ENCODE assay signal across 8 cellular contexts in genomic region chr12:120687570-120688289, GRCh38. TPM values are rescaled to one million over a fixed set of nuclear protein-coding genes. Genes with fewer than 3 reads are reported as not detected.
A peak's percentile ranks its signal among the peaks of the same experiment; 100 is the strongest.
DNase-seq lines count a peak whose midpoint lies in the region; ATAC-seq, FAIRE-seq and TF ChIP-seq lines count a peak whose summit lies in the region.

No MANE protein-coding gene starts in this region.

- H3K4me1 ChIP-seq in OCI-LY1 (ENCODE audit: insufficient read depth, low read length, severe bottlenecking) (peaks cover 35% of the 10 kb centered on the region), astrocyte (ENCODE audit: insufficient read depth, low read length) (peaks cover 13% of the 10 kb centered on the region)

- H3K27me3 ChIP-seq in OCI-LY1 (ENCODE audit: insufficient read depth, low read length) (no peaks in the 10 kb centered on the region), astrocyte (ENCODE audit: insufficient read depth, low read length) (no peaks in the 10 kb centered on the region), layer of hippocampus (ENCODE audit: control insufficient read depth, insufficient read depth, low read length) (no peaks in the 10 kb centered on the region)

- H3K4me3 ChIP-seq in OCI-LY1 (ENCODE audit: low read depth, low read length, poor library complexity, severe bottlenecking) (peak overlapping the region; percentile 72), astrocyte (ENCODE audit: insufficient read depth, low read depth, low read length) (peak overlapping the region; percentile 75)

- H3K36me3 Mint-ChIP-seq in astrocyte (ENCODE audit: low read depth, unreplicated experiment) = no peaks in the 10 kb centered on the region
- H3K36me3 Mint-ChIP-seq in stimulated activated effector memory CD8-positive, alpha-beta T cell treated with anti-CD3 and anti-CD28 coated beads, Interleukin-12 subunit alpha, Interleukin-12 subunit beta, amount 100 ng/mL, for 72 hours = peaks cover 15% of the 10 kb centered on the region

- peak overlapping the region; percentile 90 for H3K4me2 ChIP-seq in OCI-LY1 (ENCODE audit: low read length)
- H3K4me2 ChIP-seq in astrocyte (ENCODE audit: low read length) = peak overlapping the region; percentile 92

- intact Hi-C loops in posterior vena cava (cut with DNase I) = loop anchor here (2.0 kb wide), 2 partner anchors 23 to 71 kb away; partner anchors contain the start of gene UNC119B (in 1 of the 2)

- H3K9me2 ChIP-seq in OCI-LY1 (ENCODE audit: low read depth, low read length) = no peaks in the 10 kb centered on the region

- H3K79me2 ChIP-seq in OCI-LY1 (ENCODE audit: insufficient read depth, low read length) = peaks cover 49% of the 10 kb centered on the region
- peaks cover 57% of the 10 kb centered on the region for H3K79me2 ChIP-seq in astrocyte (ENCODE audit: insufficient read depth, low read length)

- H3K27me3 Mint-ChIP-seq in astrocyte (ENCODE audit: low read depth, unreplicated experiment) = no peaks in the 10 kb centered on the region

- H3K9me3 ChIP-seq in OCI-LY1 (ENCODE audit: low read length) = no peaks in the 10 kb centered on the region
- no peaks in the 10 kb centered on the region for H3K9me3 ChIP-seq in astrocyte (ENCODE audit: insufficient read depth, low read depth, low read length)

- H3K9ac ChIP-seq in OCI-LY1 (ENCODE audit: low read length) (peak overlapping the region; percentile 74), astrocyte (ENCODE audit: low read length) (peak overlapping the region; percentile 88)

- DNase-seq in DMS53 treated with DMSO at 0.1 percent for 48 hours (lab: John Stamatoyannopoulos, UW; ENCODE audit: unreplicated experiment) (peak; percentile 13), astrocyte (ENCODE audit: low read depth) (no peak), posterior vena cava (ENCODE audit: low spot score) (no peak)
- peak in 1 of 2 donors; percentile 67 for DNase-seq in stimulated activated effector memory CD8-positive, alpha-beta T cell treated with anti-CD3 and anti-CD28 coated beads, Interleukin-12 subunit alpha, Interleukin-12 subunit beta, amount 100 ng/mL, for 72 hours (ENCODE audit: low spot score in 2 of 2)

- TF ChIP-seq CTCF in OCI-LY1 (IDR thresholded peaks at IDR 0.05; ENCODE audit: low read length) (no peak), astrocyte (IDR thresholded peaks at IDR 0.05; ENCODE audit: insufficient read depth, low read depth, low read length) (no peak)

- no peak for ATAC-seq in stimulated activated effector memory CD8-positive, alpha-beta T cell treated with anti-CD3 and anti-CD28 coated beads, Interleukin-12 subunit alpha, Interleukin-12 subunit beta, amount 100 ng/mL, for 72 hours
- ATAC-seq in HG03095 (IDR thresholded peaks at IDR 0.05; ENCODE audit: unreplicated experiment) = no peak
- no peak for ATAC-seq in HG02973 (IDR thresholded peaks at IDR 0.05; ENCODE audit: unreplicated experiment)

- H3K4me3 Mint-ChIP-seq in astrocyte (ENCODE audit: unreplicated experiment) = peak overlapping the region; percentile 95
- peak overlapping the region; percentile 89 for H3K4me3 Mint-ChIP-seq in stimulated activated effector memory CD8-positive, alpha-beta T cell treated with anti-CD3 and anti-CD28 coated beads, Interleukin-12 subunit alpha, Interleukin-12 subunit beta, amount 100 ng/mL, for 72 hours

- H2AFZ ChIP-seq in OCI-LY1 (ENCODE audit: low read length) = no peak overlapping the region
- H2AFZ ChIP-seq in astrocyte (ENCODE audit: low read depth, low read length) = peak overlapping the region; percentile 80

- H3K27ac ChIP-seq in OCI-LY1 (ENCODE audit: low read depth, low read length, poor library complexity, severe bottlenecking) (no peak overlapping the region), astrocyte (ENCODE audit: low read depth, low read length) (peak overlapping the region; percentile 67), layer of hippocampus (ENCODE audit: low read depth, low read length) (peak overlapping the region; percentile 71)

- H3F3A ChIP-seq in OCI-LY1 (ENCODE audit: insufficient read depth, low read length) = 0 out of 2 replicates have a peak, but pooled peaks cover 4% of the 10 kb centered on the region

- peak overlapping the region; percentile 66 for H3K27ac Mint-ChIP-seq in astrocyte (ENCODE audit: unreplicated experiment)
- H3K27ac Mint-ChIP-seq in stimulated activated effector memory CD8-positive, alpha-beta T cell treated with anti-CD3 and anti-CD28 coated beads, Interleukin-12 subunit alpha, Interleukin-12 subunit beta, amount 100 ng/mL, for 72 hours = peak overlapping the region; percentile 89

- H3K4me1 Mint-ChIP-seq in astrocyte (ENCODE audit: low read depth, unreplicated experiment) = peaks cover 20% of the 10 kb centered on the region
- peaks cover 51% of the 10 kb centered on the region for H3K4me1 Mint-ChIP-seq in stimulated activated effector memory CD8-positive, alpha-beta T cell treated with anti-CD3 and anti-CD28 coated beads, Interleukin-12 subunit alpha, Interleukin-12 subunit beta, amount 100 ng/mL, for 72 hours

- FAIRE-seq in astrocyte (lab: Jason Lieb, UNC) = no peak

- no peaks in the 10 kb centered on the region for H4K20me1 ChIP-seq in OCI-LY1 (ENCODE audit: insufficient read depth, low read length)
- peaks cover 52% of the 10 kb centered on the region for H4K20me1 ChIP-seq in astrocyte (ENCODE audit: insufficient read depth, low read length)

- no peaks in the 10 kb centered on the region for H3K36me3 ChIP-seq in OCI-LY1 (ENCODE audit: insufficient read depth, low read length)
- no peaks in the 10 kb centered on the region for H3K36me3 ChIP-seq in astrocyte (ENCODE audit: insufficient read depth, low read length)

- H3K9me3 Mint-ChIP-seq in astrocyte (ENCODE audit: unreplicated experiment) = no peaks in the 10 kb centered on the region
- H3K9me3 Mint-ChIP-seq in stimulated activated effector memory CD8-positive, alpha-beta T cell treated with anti-CD3 and anti-CD28 coated beads, Interleukin-12 subunit alpha, Interleukin-12 subunit beta, amount 100 ng/mL, for 72 hours = no peaks in the 10 kb centered on the region

RNA-seq across cellular contexts. Expression of gene MLEC, which starts 0.8 kb away (rescaled TPM):
- 137 and 152 TPM in 2 replicates for total RNA-seq in astrocyte
- 100 to 1,000 TPM in 1 of 2 donors, 10 to 100 TPM in 1; 92.5 to 132 TPM for total RNA-seq in posterior vena cava

RNA-seq across cellular contexts. Expression of gene UNC119B, which starts 22.5 kb away (rescaled TPM):
- total RNA-seq in astrocyte (21.3 and 24.3 TPM in 2 replicates), posterior vena cava (10 to 100 TPM; 20.6 to 21.3 TPM)

RNA-seq across cellular contexts. Expression of gene ACADS, which starts 37.9 kb away (rescaled TPM):
- total RNA-seq in astrocyte (2.8 and 2.9 TPM in 2 replicates), posterior vena cava (10 to 100 TPM; 12.3 to 15.7 TPM)

RNA-seq across cellular contexts. Expression of gene CABP1, which starts 47.3 kb away (rescaled TPM):
- total RNA-seq in astrocyte = 0.19 and 0.30 TPM in 2 replicates
- total RNA-seq in posterior vena cava = 1 to 10 TPM; 3.3 to 5.5 TPM
